In genomic region chr5:143084452-143084851, GRCh38 we compare ENCODE assay signal across 2 cellular contexts.
TF ChIP-seq lines count a peak whose summit lies in the region.

No MANE protein-coding gene starts in this region.

TF ChIP-seq in IMR-90, 13 proteins besides CTCF, POLR2A, EP300 and RAD21 (continued from another document):
- no peak for TF ChIP-seq USF2 (IDR thresholded peaks at IDR 0.05; ENCODE audit: low read depth, low read length)
- TF ChIP-seq RCOR1 (IDR thresholded peaks at IDR 0.05; ENCODE audit: insufficient replicate concordance, low read length): no peak
- no peak for TF ChIP-seq SMC3 (IDR thresholded peaks at IDR 0.05; ENCODE audit: low read depth, low read length)
- no peak for TF ChIP-seq FOS (IDR thresholded peaks at IDR 0.05; ENCODE audit: low read depth, low read length)
TF ChIP-seq in IMR-90: peak in this region for 0.

TF ChIP-seq in SK-N-SH treated with all-trans-retinoic acid at 6 μM for 48 hours, 23 proteins besides CTCF, POLR2A, EP300 and RAD21 (continued from another document):
- no peak for TF ChIP-seq POU6F1 (CRISPR knock-in tag; IDR thresholded peaks at IDR 0.05; ENCODE audit: borderline replicate concordance, low read depth)
- TF ChIP-seq TOX (CRISPR knock-in tag; IDR thresholded peaks at IDR 0.05; ENCODE audit: borderline replicate concordance): no peak
- TF ChIP-seq ESRRG (CRISPR knock-in tag; IDR thresholded peaks at IDR 0.05): no peak
- TF ChIP-seq TSHZ2 (CRISPR knock-in tag; IDR thresholded peaks at IDR 0.05): no peak
- TF ChIP-seq BACH2 (CRISPR knock-in tag; IDR thresholded peaks at IDR 0.05; ENCODE audit: borderline replicate concordance): no peak
